Comparison of ENCODE assay signal across 8 cellular contexts in genomic region chr15:92850218-92850617, GRCh38. TPM values are rescaled to one million over a fixed set of nuclear protein-coding genes. Genes with fewer than 3 reads are reported as not detected.
DNase-seq lines count a peak whose midpoint lies in the region; ATAC-seq, FAIRE-seq and TF ChIP-seq lines count a peak whose summit lies in the region.
"Not testable (repeated sequence)": the region's sequence is repeated elsewhere in the genome, so short reads cannot be mapped to it uniquely, and the experiment has no call there.

No MANE protein-coding gene starts in this region.

- H3K4me1 ChIP-seq in CD4-positive, alpha-beta memory T cell (ENCODE audit: insufficient read depth, low read length) = peaks cover 52% of the 10 kb centered on the region
- H3K4me1 ChIP-seq in OCI-LY7 (ENCODE audit: insufficient read depth, low read length, poor library complexity, severe bottlenecking) = peaks cover 38% of the 10 kb centered on the region
- H3K4me1 ChIP-seq in K562 (replicated peaks in 1 of 2; ENCODE audit: control insufficient read depth in 2 of 2, insufficient read depth in 2 of 2, low read length in 2 of 2) = peaks cover 8 to 18% of the 10 kb centered on the region in 2 experiments
- not testable (repeated sequence) for H3K4me1 ChIP-seq in neuronal stem cell (ENCODE audit: control insufficient read depth in 2 of 2, insufficient read depth in 1 of 2, low read depth in 1 of 2, low read length in 2 of 2)

- peak overlapping the region; percentile 44 for H3K18ac ChIP-seq in neuronal stem cell (ENCODE audit: low read length)

- not testable (repeated sequence) for H2BK120ac ChIP-seq in neuronal stem cell (ENCODE audit: low read depth, low read length)

- intact Hi-C loops in CD4-positive, alpha-beta memory T cell (cut with micrococcal nuclease); OCI-LY7 (cut with micrococcal nuclease; ENCODE audit: unreplicated experiment); activated CD4-positive, alpha-beta T cell treated with anti-CD3 and anti-CD28 coated beads for 36 hours (cut with DNase I, micrococcal nuclease); K562 (cut with micrococcal nuclease): not testable (repeated sequence)

- DNase-seq in CD4-positive, alpha-beta memory T cell = peak in 2 of 5 donors; percentile 10 to 21
- not testable (repeated sequence) for DNase-seq in OCI-LY7 (ENCODE audit: low spot score); activated CD8-positive, alpha-beta memory T cell treated with anti-CD3 and anti-CD28 coated beads, Interleukin-2, amount 10 ng/mL, durations not matched to agents 7 days and 5 days; K562 (ENCODE audit: extremely low read depth in 1 of 4, low spot score in 3 of 4); neuronal stem cell (ENCODE audit: low spot score)
- DNase-seq in activated CD4-positive, alpha-beta T cell treated with anti-CD3 and anti-CD28 coated beads for 36 hours = peak; percentile 48
- DNase-seq in activated naive CD4-positive, alpha-beta T cell treated with anti-CD3 and anti-CD28 coated beads, Interleukin-2, amount 50 U/mL, for 16 hours = peak; percentile 22

- FAIRE-seq in K562 (lab: Jason Lieb, UNC) = not testable (repeated sequence)

- H2AK5ac ChIP-seq in neuronal stem cell (ENCODE audit: low read depth, low read length) = not testable (repeated sequence)

- H3K79me1 ChIP-seq in neuronal stem cell (ENCODE audit: low read depth, low read length) = not testable (repeated sequence)

- not testable (repeated sequence) for H2AFZ ChIP-seq in OCI-LY7 (ENCODE audit: low read length); neuronal stem cell (ENCODE audit: low read length)
- H2AFZ ChIP-seq in K562 (ENCODE audit: low read depth, low read length) = peak overlapping the region; percentile 26; the same call in 1 of the 2 replicates

- not testable (repeated sequence) for TF ChIP-seq CTCF in OCI-LY7 (conservative IDR thresholded peaks at IDR 0.05; ENCODE audit: low read length); K562 (IDR thresholded peaks at IDR 0.05 in 2 of 3, conservative IDR thresholded peaks at IDR 0.05 in 1 of 3; ENCODE audit: insufficient read depth in 2 of 3, low read depth in 1 of 3, low read length in 3 of 3)

- not testable (repeated sequence) for BruUV-seq in OCI-LY7 (replicated peaks; lab: Mats Ljungman, UMichigan); K562 (replicated peaks; lab: Mats Ljungman, UMichigan)

- peak overlapping the region in 7 of 8 donors; percentile 6 to 61 (median 40) for H3K4me3 Mint-ChIP-seq in CD4-positive, alpha-beta memory T cell
- H3K4me3 Mint-ChIP-seq in activated CD4-positive, alpha-beta T cell treated with anti-CD3 and anti-CD28 coated beads for 36 hours = peak overlapping the region; percentile 52
- H3K4me3 Mint-ChIP-seq in activated CD8-positive, alpha-beta memory T cell treated with anti-CD3 and anti-CD28 coated beads, Interleukin-2, amount 10 ng/mL, durations not matched to agents 7 days and 5 days = not testable (repeated sequence)
- peak overlapping the region; percentile 20 for H3K4me3 Mint-ChIP-seq in stimulated activated naive CD8-positive, alpha-beta T cell treated with anti-CD3 and anti-CD28 coated beads, Interleukin-15, Interleukin-2, amounts not matched to agents 100 ng/mL and 50 ng/mL, for 24 hours

- POLR2A ChIA-PET in CD4-positive, alpha-beta memory T cell (lab: Charles Lee; ENCODE audit: partially characterized antibody) = interaction anchor here (0.7 to 12.9 kb wide), 10 partner anchors 10 to 64 kb away, joined by 3 to 138 read pairs (median 12); partner anchors contain the start of gene CHD2
- POLR2A ChIA-PET in OCI-LY7 (lab: Charles Lee) = interaction anchor here (0.6 to 1.8 kb wide), 9 partner anchors 9 to 68 kb away, joined by 3 to 13 read pairs (median 4); partner anchors contain the start of gene CHD2
- POLR2A ChIA-PET in activated CD4-positive, alpha-beta T cell treated with anti-CD3 and anti-CD28 coated beads for 36 hours (lab: Charles Lee) = interaction anchor here (0.6 to 3.2 kb wide), 8 partner anchors 29 to 926 kb away, joined by 3 to 27 read pairs (median 4); partner anchors contain the start of gene CHD2
- POLR2A ChIA-PET in K562 (lab: Yijun Ruan, JAX) = interaction anchor here (0.6 to 1.2 kb wide), 3 partner anchors 10 to 41 kb away, joined by 3 to 6 read pairs (median 4); no protein-coding TSS in a partner anchor

- not testable (repeated sequence) for H4K91ac ChIP-seq in neuronal stem cell (ENCODE audit: low read depth, low read length, poor library complexity)

- not testable (repeated sequence) for TF ChIP-seq EP300 in K562 (IDR thresholded peaks at IDR 0.05; ENCODE audit: low read length)

- H4K20me1 ChIP-seq in OCI-LY7 (ENCODE audit: insufficient read depth, low read length); K562 (replicated peaks; ENCODE audit: control insufficient read depth, insufficient read depth, low read length): not testable (repeated sequence)

- TF ChIP-seq POLR2A in K562 (conservative IDR thresholded peaks at IDR 0.05) = not testable (repeated sequence)

- H3K4me3 ChIP-seq in CD4-positive, alpha-beta memory T cell (ENCODE audit: low read length in 2 of 2); OCI-LY7 (ENCODE audit: low read depth, low read length, poor library complexity, severe bottlenecking); K562; neuronal stem cell (ENCODE audit: low read length in 2 of 2): not testable (repeated sequence)

- not testable (repeated sequence) for H2BK15ac ChIP-seq in neuronal stem cell (ENCODE audit: low read length)

- H3K27me3 Mint-ChIP-seq in CD4-positive, alpha-beta memory T cell; activated CD4-positive, alpha-beta T cell treated with anti-CD3 and anti-CD28 coated beads for 36 hours; activated CD8-positive, alpha-beta memory T cell treated with anti-CD3 and anti-CD28 coated beads, Interleukin-2, amount 10 ng/mL, durations not matched to agents 7 days and 5 days; stimulated activated naive CD8-positive, alpha-beta T cell treated with anti-CD3 and anti-CD28 coated beads, Interleukin-15, Interleukin-2, amounts not matched to agents 100 ng/mL and 50 ng/mL, for 24 hours: not testable (repeated sequence)

- not testable (repeated sequence) for H3K27me3 ChIP-seq in CD4-positive, alpha-beta memory T cell (ENCODE audit: insufficient read depth, low read length); K562 (ENCODE audit: control insufficient read depth in 2 of 2, insufficient read depth in 2 of 2, low read length in 2 of 2); neuronal stem cell (ENCODE audit: control insufficient read depth in 3 of 3, insufficient read depth in 3 of 3, low read depth in 1 of 3, low read length in 3 of 3)

- 83% methylated on average over 3 of the region's 3 CpGs for WGBS in K562 (ENCODE audit: insufficient coverage, low coverage, missing lambda C conversion rate)
- no CpG with 5 or more reads among the region's 3 CpGs for WGBS in neuronal stem cell (ENCODE audit: extremely low coverage in 2 of 2, insufficient read length in 2 of 2, insufficient replicate concordance in 1 of 2), 2 donors

- H3K9me1 ChIP-seq in K562 (ENCODE audit: control insufficient read depth, insufficient read depth, low read length) = not testable (repeated sequence)

- TF ChIP-seq RAD21 in K562 (CRISPR knock-in tag; conservative IDR thresholded peaks at IDR 0.05 in 1 of 2, IDR thresholded peaks at IDR 0.05 in 1 of 2) = not testable (repeated sequence)

- H3K4ac ChIP-seq in neuronal stem cell (ENCODE audit: low read length) = not testable (repeated sequence)

- not testable (repeated sequence) for H3K79me2 ChIP-seq in OCI-LY7 (ENCODE audit: insufficient read depth, low read depth, low read length); K562 (ENCODE audit: control insufficient read depth, insufficient read depth, low read length)

- H3K14ac ChIP-seq in neuronal stem cell (ENCODE audit: low read length) = not testable (repeated sequence)

- peak overlapping the region; percentile 56 to 93 (median 80) for H3K27ac Mint-ChIP-seq in CD4-positive, alpha-beta memory T cell
- H3K27ac Mint-ChIP-seq in activated CD4-positive, alpha-beta T cell treated with anti-CD3 and anti-CD28 coated beads for 36 hours = peak overlapping the region; percentile 83
- H3K27ac Mint-ChIP-seq in activated CD8-positive, alpha-beta memory T cell treated with anti-CD3 and anti-CD28 coated beads, Interleukin-2, amount 10 ng/mL, durations not matched to agents 7 days and 5 days = peak overlapping the region; percentile 54
- H3K27ac Mint-ChIP-seq in stimulated activated naive CD8-positive, alpha-beta T cell treated with anti-CD3 and anti-CD28 coated beads, Interleukin-15, Interleukin-2, amounts not matched to agents 100 ng/mL and 50 ng/mL, for 24 hours = peak overlapping the region; percentile 89

- not testable (repeated sequence) for H3K9ac ChIP-seq in K562 (ENCODE audit: insufficient read depth in 1 of 2, low read depth in 2 of 2, low read length in 2 of 2); neuronal stem cell (ENCODE audit: low read depth, low read length, poor library complexity)

- H3K36me3 Mint-ChIP-seq in CD4-positive, alpha-beta memory T cell; activated CD4-positive, alpha-beta T cell treated with anti-CD3 and anti-CD28 coated beads for 36 hours (ENCODE audit: low read depth); activated CD8-positive, alpha-beta memory T cell treated with anti-CD3 and anti-CD28 coated beads, Interleukin-2, amount 10 ng/mL, durations not matched to agents 7 days and 5 days; stimulated activated naive CD8-positive, alpha-beta T cell treated with anti-CD3 and anti-CD28 coated beads, Interleukin-15, Interleukin-2, amounts not matched to agents 100 ng/mL and 50 ng/mL, for 24 hours (ENCODE audit: low read depth): not testable (repeated sequence)

- in situ Hi-C loops in K562 (cut with MboI) = not testable (repeated sequence)

- not testable (repeated sequence) for H3K9me3 Mint-ChIP-seq in CD4-positive, alpha-beta memory T cell; activated CD4-positive, alpha-beta T cell treated with anti-CD3 and anti-CD28 coated beads for 36 hours (ENCODE audit: low read depth); activated CD8-positive, alpha-beta memory T cell treated with anti-CD3 and anti-CD28 coated beads, Interleukin-2, amount 10 ng/mL, durations not matched to agents 7 days and 5 days (ENCODE audit: low read depth); stimulated activated naive CD8-positive, alpha-beta T cell treated with anti-CD3 and anti-CD28 coated beads, Interleukin-15, Interleukin-2, amounts not matched to agents 100 ng/mL and 50 ng/mL, for 24 hours

- not testable (repeated sequence) for H3K36me3 ChIP-seq in CD4-positive, alpha-beta memory T cell (ENCODE audit: insufficient read depth, low read length); OCI-LY7 (ENCODE audit: insufficient read depth, low read length); K562 (ENCODE audit: control insufficient read depth, insufficient read depth, low read length); neuronal stem cell (replicated peaks in 1 of 2; ENCODE audit: control insufficient read depth in 2 of 2, insufficient read depth in 2 of 2, low read length in 2 of 2)

- H2BK12ac ChIP-seq in neuronal stem cell (ENCODE audit: low read length) = not testable (repeated sequence)

- CTCF ChIA-PET in CD4-positive, alpha-beta memory T cell (lab: Charles Lee; ENCODE audit: partially characterized antibody) = interaction anchor here (0.8 to 2.1 kb wide), 4 partner anchors 17 to 44 kb away, joined by 3 to 11 read pairs (median 3); no protein-coding TSS in a partner anchor
- CTCF ChIA-PET in OCI-LY7 (lab: Charles Lee; ENCODE audit: unreplicated experiment); K562 (lab: Yijun Ruan, JAX; ENCODE audit: low intra/inter-chr PET ratio): not testable (repeated sequence)
- CTCF ChIA-PET in activated CD4-positive, alpha-beta T cell treated with anti-CD3 and anti-CD28 coated beads for 36 hours (lab: Charles Lee) = interaction anchor here (0.8 to 2.2 kb wide), 4 partner anchors 50 to 171 kb away, joined by 3 to 6 read pairs (median 4); partner anchors contain the start of gene CHD2
- CTCF ChIA-PET in activated CD8-positive, alpha-beta memory T cell treated with anti-CD3 and anti-CD28 coated beads, Interleukin-2, amount 10 ng/mL, durations not matched to agents 7 days and 5 days (lab: Charles Lee) = interaction anchor here (0.9 to 1.5 kb wide), 2 partner anchors 29 to 32 kb away, joined by 3 read pairs; no protein-coding TSS in a partner anchor

- H3K4me1 Mint-ChIP-seq in CD4-positive, alpha-beta memory T cell = peaks cover 27 to 60% (median 45%) of the 10 kb centered on the region in 4 donors
- H3K4me1 Mint-ChIP-seq in activated CD4-positive, alpha-beta T cell treated with anti-CD3 and anti-CD28 coated beads for 36 hours = peaks cover 57% of the 10 kb centered on the region
- H3K4me1 Mint-ChIP-seq in activated CD8-positive, alpha-beta memory T cell treated with anti-CD3 and anti-CD28 coated beads, Interleukin-2, amount 10 ng/mL, durations not matched to agents 7 days and 5 days = peaks cover 23% of the 10 kb centered on the region
- H3K4me1 Mint-ChIP-seq in stimulated activated naive CD8-positive, alpha-beta T cell treated with anti-CD3 and anti-CD28 coated beads, Interleukin-15, Interleukin-2, amounts not matched to agents 100 ng/mL and 50 ng/mL, for 24 hours (ENCODE audit: low read depth) = peaks cover 60% of the 10 kb centered on the region

- not testable (repeated sequence) for H3K4me2 ChIP-seq in OCI-LY7 (ENCODE audit: low read length); K562 (ENCODE audit: insufficient read depth, low read length); neuronal stem cell (ENCODE audit: insufficient read depth, low read length, poor library complexity, severe bottlenecking)

- not testable (repeated sequence) for H4K8ac ChIP-seq in neuronal stem cell (ENCODE audit: low read depth, low read length)

- H3K23ac ChIP-seq in neuronal stem cell (ENCODE audit: low read depth, low read length, poor library complexity) = not testable (repeated sequence)

- H3K9me2 ChIP-seq in OCI-LY7 (ENCODE audit: insufficient read depth, low read length) = not testable (repeated sequence)

- H3K27ac ChIP-seq in CD4-positive, alpha-beta memory T cell (ENCODE audit: low read depth, low read length); K562 (ENCODE audit: extremely low read depth, low read depth, low read length); neuronal stem cell (replicated peaks; ENCODE audit: low read length): not testable (repeated sequence)
- peak overlapping the region; percentile 69 for H3K27ac ChIP-seq in OCI-LY7 (ENCODE audit: low read depth, low read length, poor library complexity, severe bottlenecking)

- not testable (repeated sequence) for H3K9me3 ChIP-seq in CD4-positive, alpha-beta memory T cell (ENCODE audit: control insufficient read depth in 1 of 2, low read length in 2 of 2); K562 (replicated peaks; ENCODE audit: control insufficient read depth, insufficient read depth, low read depth, low read length); neuronal stem cell (replicated peaks in 1 of 2; ENCODE audit: control insufficient read depth in 2 of 2, insufficient read depth in 1 of 2, low read depth in 1 of 2, low read length in 2 of 2)
- H3K9me3 ChIP-seq in OCI-LY7 (ENCODE audit: low read length) = peaks cover 11% of the 10 kb centered on the region; the same call in 1 of the 2 replicates

- not testable (repeated sequence) for H2BK5ac ChIP-seq in neuronal stem cell (ENCODE audit: low read length)

- peak; percentile 9 for ATAC-seq in activated CD4-positive, alpha-beta T cell treated with anti-CD3 and anti-CD28 coated beads for 36 hours
- not testable (repeated sequence) for ATAC-seq in activated CD8-positive, alpha-beta memory T cell treated with anti-CD3 and anti-CD28 coated beads, Interleukin-2, amount 10 ng/mL, durations not matched to agents 7 days and 5 days; K562

RNA-seq across cellular contexts. Expression of gene CHD2, which starts 49.9 kb away (rescaled TPM):
- 100 to 1,000 TPM; 340 to 351 TPM for total RNA-seq in CD4-positive, alpha-beta memory T cell
- polyA plus RNA-seq in CD4-positive, alpha-beta memory T cell = 100 to 1,000 TPM in 1 of 2 donors, 10 to 100 TPM in 1; 28.4 to 108 TPM
- 133 and 169 TPM in 2 replicates for total RNA-seq in OCI-LY7 (2014; rRNA removed; shearing (Covaris generic))
- 213 and 259 TPM in 2 replicates for total RNA-seq in OCI-LY7 (2022)
- 100 to 1,000 TPM; 118 to 149 TPM for total RNA-seq in activated CD4-positive, alpha-beta T cell treated with anti-CD3 and anti-CD28 coated beads for 36 hours
- 100 to 1,000 TPM; 121 to 151 TPM for total RNA-seq in activated CD8-positive, alpha-beta memory T cell treated with anti-CD3 and anti-CD28 coated beads, Interleukin-2, amount 10 ng/mL, durations not matched to agents 7 days and 5 days
- total RNA-seq in K562 (2011; cell fraction: chromatin; rRNA removed; ENCODE audit: low replicate concordance) = 221 and 585 TPM in 2 replicates
- total RNA-seq in K562 (2011; cell fraction: nucleolus; rRNA removed) = 101 and 147 TPM in 2 replicates
- 282 and 390 TPM in 2 replicates for total RNA-seq in K562 (2011; cell fraction: nucleoplasm; rRNA removed)
- total RNA-seq in K562 (2014; rRNA removed) = 38.9 and 47.3 TPM in 2 replicates
- total RNA-seq in K562 (2014; rRNA removed; fragmentation: Illumina TruSeq; extraction: Trizol) = 59.0 and 66.0 TPM in 2 replicates
- total RNA-seq in K562 (2015; rRNA removed; fragmentation: Illumina TruSeq; extraction: Trizol) = 45.5 and 49.7 TPM in 2 replicates
- total RNA-seq in K562 (2021) = 57.8 and 61.9 TPM in 2 replicates
- 56.2 and 63.4 TPM in 2 replicates for polyA plus RNA-seq in K562 (2011; rRNA removed)
- polyA plus RNA-seq in K562 (2011; cell fraction: cytosol; rRNA removed) = 32.8 and 58.4 TPM in 2 replicates
- 192 and 194 TPM in 2 replicates for polyA plus RNA-seq in K562 (2011; cell fraction: nucleus; rRNA removed)
- polyA plus RNA-seq in K562 (2012) = 33.7 and 57.7 TPM in 2 replicates
- polyA plus RNA-seq in K562 (2014; fragmentation: Illumina TruSeq; extraction: Trizol) = 57.6 and 70.8 TPM in 2 replicates
- 10 to 100 TPM; 50.0 to 53.6 TPM for polyA plus RNA-seq in K562 (2014; fragmentation: Nextera tagmentation; extraction: Ambion mirVana)
- 55.3 and 61.3 TPM in 2 replicates for polyA plus RNA-seq in K562 (2014; rRNA removed)
- polyA minus RNA-seq in K562 (2011; rRNA and poly(A)+ RNA removed) = 167 and 232 TPM in 2 replicates
- 39.1 and 51.9 TPM in 2 replicates for polyA minus RNA-seq in K562 (2011; cell fraction: cytosol; rRNA and poly(A)+ RNA removed)
- polyA minus RNA-seq in K562 (2011; cell fraction: nucleus; rRNA and poly(A)+ RNA removed) = 209 and 435 TPM in 2 replicates
- polyA plus RNA-seq in neuronal stem cell (2013, experiment 1 of 2) = 63.3 TPM
- 62.8 TPM for polyA plus RNA-seq in neuronal stem cell (2013, experiment 2 of 2)
